17 cellular contexts compared by ENCODE assay signal in genomic region chr11:65621460-65621859, GRCh38. TPM values are rescaled to one million over a fixed set of nuclear protein-coding genes. Genes with fewer than 3 reads are reported as not detected.
A peak's percentile ranks its signal among the peaks of the same experiment; 100 is the strongest.
DNase-seq lines count a peak whose midpoint lies in the region; ATAC-seq and TF ChIP-seq lines count a peak whose summit lies in the region.
"Had no signal": no experiment of that assay in that cellular context is flagged by ENCODE, and none has a peak within 500 bp of the region (broad histone marks: within the 10 kb centered on the region; RNA-seq: fewer than 3 reads in every experiment).

No MANE protein-coding gene starts in this region.

- H3K36me3 Mint-ChIP-seq in Calu3 (ENCODE audit: insufficient read depth, unreplicated experiment) = peaks cover 56% of the 10 kb centered on the region
- peaks cover 3% of the 10 kb centered on the region for H3K36me3 Mint-ChIP-seq in T-helper 17 cell (ENCODE audit: low read depth)

- peaks cover 7% of the 10 kb centered on the region for H3K4me1 Mint-ChIP-seq in Calu3 (ENCODE audit: low read depth, unreplicated experiment)
- peaks cover 21% of the 10 kb centered on the region for H3K4me1 Mint-ChIP-seq in T-helper 17 cell

- H3K27ac ChIP-seq in lower lobe of right lung = peak overlapping the region; percentile 18
- H3K27ac ChIP-seq: KMS-11, PC-9, SJSA1 had no signal

- no peak for TF ChIP-seq CTCF in Calu3 (IDR thresholded peaks at IDR 0.05; ENCODE audit: unreplicated experiment)
- no peak for TF ChIP-seq CTCF in lower lobe of right lung (IDR thresholded peaks at IDR 0.05)

- H3K4me3 Mint-ChIP-seq in Calu3 (ENCODE audit: low read depth, unreplicated experiment) (no peak overlapping the region), T-helper 17 cell (no peak overlapping the region)
- H3K4me3 Mint-ChIP-seq: CD14-positive monocyte, HFFc6 had no signal

- H3K4me1 ChIP-seq in lower lobe of right lung = peaks cover 26% of the 10 kb centered on the region

- H3K27ac Mint-ChIP-seq in Calu3 (ENCODE audit: unreplicated experiment) = peak overlapping the region; percentile 34
- peak overlapping the region; percentile 67 for H3K27ac Mint-ChIP-seq in T-helper 17 cell
- H3K27ac Mint-ChIP-seq: HFFc6 had no signal

- DNase-seq in Calu3 = no peak
- DNase-seq in T-helper 17 cell = no peak
- no peak for DNase-seq in lower lobe of right lung
- DNase-seq: ACHN, AML-193, HFFc6, NCI-H1048, NCI-H1436 treated with DMSO at 0.1 percent for 48 hours, NCI-H2081, NCI-H82, PC-9 had no signal

- peaks cover 89% of the 10 kb centered on the region for H3K36me3 ChIP-seq in lower lobe of right lung

- H3K9me3 Mint-ChIP-seq in Calu3 (ENCODE audit: low read depth, unreplicated experiment) = no peaks in the 10 kb centered on the region
- H3K9me3 Mint-ChIP-seq: CD14-positive monocyte, HFFc6 had no signal

- CTCF ChIA-PET in Calu3 (lab: Charles Lee) = no interaction called here

- intact Hi-C loops in Calu3 (cut with micrococcal nuclease; ENCODE audit: unreplicated experiment) (no loop called here), lower lobe of right lung (cut with DNase I) (no loop called here)

- no peaks in the 10 kb centered on the region for H3K27me3 ChIP-seq in lower lobe of right lung (ENCODE audit: low read depth)
- H3K27me3 ChIP-seq: SJSA1 had no signal

- H3K9me3 ChIP-seq in T-helper 17 cell (ENCODE audit: control insufficient read depth, low read length, poor library complexity, severe bottlenecking) (no peaks in the 10 kb centered on the region), lower lobe of right lung (no peaks in the 10 kb centered on the region)
- H3K9me3 ChIP-seq: SJSA1 had no signal

- no peak overlapping the region for H3K4me3 ChIP-seq in lower lobe of right lung
- H3K4me3 ChIP-seq: PC-9, SJSA1 had no signal

- ATAC-seq in T-helper 17 cell (no peak), lower lobe of right lung (peak in 1 of 2 donors; percentile 45), HG02610 (IDR thresholded peaks at IDR 0.05; ENCODE audit: unreplicated experiment) (no peak), HG03442 (IDR thresholded peaks at IDR 0.05; ENCODE audit: unreplicated experiment) (no peak)

- BruUV-seq in Calu3 (replicated peaks; lab: Mats Ljungman, UMichigan) = no TSS peak

- H3K27me3 Mint-ChIP-seq in Calu3 (ENCODE audit: unreplicated experiment) = no peaks in the 10 kb centered on the region
- no peaks in the 10 kb centered on the region for H3K27me3 Mint-ChIP-seq in T-helper 17 cell

RNA-seq across cellular contexts. Expression of gene PCNX3, which starts 5.9 kb away (rescaled TPM):
- total RNA-seq in Calu3 (2022) = 72.8 and 77.4 TPM in 2 replicates
- 10 to 100 TPM; 56.0 to 60.5 TPM for total RNA-seq in T-helper 17 cell
- 32.4 TPM for total RNA-seq in lower lobe of right lung

RNA-seq across cellular contexts. Expression of gene MAP3K11, which starts 7.4 kb away (rescaled TPM):
- 86.3 and 91.4 TPM in 2 replicates for total RNA-seq in Calu3 (2022)
- 10 to 100 TPM; 63.1 to 64.6 TPM for total RNA-seq in T-helper 17 cell
- 113 TPM for total RNA-seq in lower lobe of right lung

RNA-seq across cellular contexts. Expression of gene SIPA1, which starts 16.4 kb away (rescaled TPM):
- total RNA-seq in Calu3 (2022) (33.0 and 41.3 TPM in 2 replicates), T-helper 17 cell (100 to 1,000 TPM; 142 to 182 TPM), lower lobe of right lung (102 TPM)

RNA-seq across cellular contexts. Expression of gene KCNK7, which starts 25.9 kb away (rescaled TPM):
- total RNA-seq in Calu3 (2022) (1.2 and 1.4 TPM in 2 replicates), T-helper 17 cell (1 to 10 TPM; 4.7 to 5.7 TPM), lower lobe of right lung (1.7 TPM)
- total RNA-seq: NCI-H460, PC-9 had no signal

RNA-seq across cellular contexts. Expression of gene RELA, which starts 41.3 kb away (rescaled TPM):
- total RNA-seq in Calu3 (2022) = 76.4 and 79.6 TPM in 2 replicates
- total RNA-seq in T-helper 17 cell = 100 to 1,000 TPM; 302 to 378 TPM
- total RNA-seq in lower lobe of right lung = 68.9 TPM
